Comparison of ENCODE assay signal across 16 cellular contexts in genomic region chr6:110629153-110629552, GRCh38.
DNase-seq lines count a peak whose midpoint lies in the region; ATAC-seq lines count a peak whose summit lies in the region.
"Had no signal": no experiment of that assay in that cellular context is flagged by ENCODE, and none has a peak within 500 bp of the region (broad histone marks: within the 10 kb centered on the region; RNA-seq: fewer than 3 reads in every experiment).

No MANE protein-coding gene starts in this region.

- DNase-seq in DMS79 (lab: John Stamatoyannopoulos, UW) (peak; percentile 4), DMS79 treated with DMSO at 0.1 percent for 48 hours (lab: John Stamatoyannopoulos, UW) (no peak), NCI-H146 (lab: John Stamatoyannopoulos, UW) (peak; percentile 91), NCI-H524 treated with DMSO at 0.1 percent for 48 hours (lab: John Stamatoyannopoulos, UW) (peak; percentile 96), left colon (no peak), epidermal melanocyte (ENCODE audit: insufficient read length, low spot score) (no peak)
- DNase-seq in NK-92 treated with Interleukin-12 subunit alpha and Interleukin-12 subunit beta, amount 100 ng/mL, for 24 hours (lab: John Stamatoyannopoulos, UW), result no peak
- DNase-seq: 8988T; activated naive CD8-positive, alpha-beta T cell treated with anti-CD3 and anti-CD28 coated beads, Interleukin-2, amount 10 ng/mL, durations not matched to agents 7 days and 5 days; BE2C; Karpas-422; SIG-M5; spleen; T-helper 17 cell had no signal

- intact Hi-C loops in left colon (cut with DNase I, micrococcal nuclease), result no loop called here

- ATAC-seq in left colon, result peak; percentile 80
- no peak for ATAC-seq in GM21737 (IDR thresholded peaks at IDR 0.05; ENCODE audit: unreplicated experiment)
- ATAC-seq: T-helper 17 cell, WTC11 had no signal

Comparison
In these comparisons a context has a peak if more than half of its experiments do, and no peak if none do; other contexts are left out.
1. DNase-seq: peak in DMS79 (single experiment), NCI-H146 (single experiment) and NCI-H524 treated with DMSO at 0.1 percent for 48 hours (single experiment); none in DMS79 treated with DMSO at 0.1 percent for 48 hours (single experiment), left colon (0 of 2), NK-92 treated with Interleukin-12 subunit alpha and Interleukin-12 subunit beta, amount 100 ng/mL, for 24 hours (single experiment) and epidermal melanocyte (single experiment).